ENCODE assay signal across 9 cellular contexts in the genomic region with DNA sequence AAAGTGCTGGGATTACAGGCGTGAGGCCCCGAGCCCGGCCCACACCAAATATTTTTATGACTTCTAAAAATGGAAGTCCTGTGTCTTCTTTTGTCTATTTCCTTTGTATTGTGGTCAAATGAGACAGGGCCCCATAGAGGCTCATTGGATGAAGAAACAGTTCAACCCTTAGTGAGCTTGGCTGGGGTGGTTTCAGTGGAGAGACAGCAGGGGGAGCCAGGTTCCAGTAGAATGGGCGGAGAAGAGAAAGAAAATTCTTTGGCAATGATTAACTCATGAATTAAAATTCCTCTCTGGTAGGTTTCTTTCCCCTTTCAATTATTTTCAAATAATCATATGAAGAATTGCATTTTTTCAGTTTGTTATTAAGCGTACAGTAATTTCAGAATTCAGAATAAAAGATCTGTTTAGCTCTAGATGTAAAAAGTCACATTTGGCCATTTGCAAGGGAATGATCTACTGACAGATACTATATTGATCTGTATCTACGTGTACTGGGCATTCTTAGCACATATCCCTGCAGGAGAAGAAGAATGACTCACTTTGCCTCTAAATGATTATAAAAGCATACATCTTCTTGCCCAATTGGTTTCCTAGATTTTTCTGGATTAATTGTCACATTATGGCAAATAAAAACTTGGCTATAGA. TPM values are rescaled to one million over a fixed set of nuclear protein-coding genes. Genes with fewer than 3 reads are reported as not detected.
DNase-seq lines count a peak whose midpoint lies in the region; ATAC-seq and TF ChIP-seq lines count a peak whose summit lies in the region.
"Had no signal": no experiment of that assay in that cellular context is flagged by ENCODE, and none has a peak within 500 bp of the region (broad histone marks: within the 10 kb centered on the region; RNA-seq: fewer than 3 reads in every experiment).

No MANE protein-coding gene starts in this region.

- peak; percentile 31; the same call in 1 of the 2 replicates for TF ChIP-seq CTCF in GM12875 (IDR thresholded peaks at IDR 0.05; ENCODE audit: borderline replicate concordance, insufficient read depth, low read depth, low read length)
- peak; percentile 57 for TF ChIP-seq CTCF in OCI-LY1 (IDR thresholded peaks at IDR 0.05; ENCODE audit: low read length)
- TF ChIP-seq CTCF in foreskin fibroblast (IDR thresholded peaks at IDR 0.05; ENCODE audit: low read depth, low read length) = peak; percentile 27
- TF ChIP-seq CTCF in Peyer's patch (IDR thresholded peaks at IDR 0.05) = peak in 3 of 6 experiments; percentile 28 to 34 (median 31)

- H2AFZ ChIP-seq in OCI-LY1 (ENCODE audit: low read length) = no peak overlapping the region

- no peak for TF ChIP-seq POLR2A in Peyer's patch (IDR thresholded peaks at IDR 0.05)

- no peak overlapping the region for H3K9ac ChIP-seq in OCI-LY1 (ENCODE audit: low read length)

- no peak overlapping the region for H3K27ac ChIP-seq in OCI-LY1 (ENCODE audit: low read depth, low read length, poor library complexity, severe bottlenecking)
- no peak overlapping the region for H3K27ac ChIP-seq in Peyer's patch

- H3K4me3 ChIP-seq in GM12875 (ENCODE audit: low read depth, low read length) (no peak overlapping the region), OCI-LY1 (ENCODE audit: low read depth, low read length, poor library complexity, severe bottlenecking) (no peak overlapping the region), foreskin fibroblast (ENCODE audit: low read depth in 1 of 2, low read length in 2 of 2) (no peak overlapping the region), Peyer's patch (no peak overlapping the region)

- DNase-seq in A172 (ENCODE audit: low spot score) (peak; percentile 44), foreskin fibroblast (no peak), Peyer's patch (no peak), activated T-cell treated with anti-CD3 and anti-CD28 coated beads for 4 hours (no peak)
- DNase-seq: effector memory CD8-positive, alpha-beta T cell had no signal

- H3K27me3 ChIP-seq in OCI-LY1 (ENCODE audit: insufficient read depth, low read length) (no peaks in the 10 kb centered on the region), Peyer's patch (no peaks in the 10 kb centered on the region)

- H3K4me1 ChIP-seq in OCI-LY1 (ENCODE audit: insufficient read depth, low read length, severe bottlenecking) = no peaks in the 10 kb centered on the region
- no peaks in the 10 kb centered on the region for H3K4me1 ChIP-seq in Peyer's patch

- H3F3A ChIP-seq in OCI-LY1 (ENCODE audit: insufficient read depth, low read length) = no peaks in the 10 kb centered on the region

- no peaks in the 10 kb centered on the region for H4K20me1 ChIP-seq in OCI-LY1 (ENCODE audit: insufficient read depth, low read length)

- H3K4me2 ChIP-seq in OCI-LY1 (ENCODE audit: low read length) = no peak overlapping the region

- no peaks in the 10 kb centered on the region for H3K79me2 ChIP-seq in OCI-LY1 (ENCODE audit: insufficient read depth, low read length)

- no peaks in the 10 kb centered on the region for H3K9me2 ChIP-seq in OCI-LY1 (ENCODE audit: low read depth, low read length)

- ATAC-seq in HG02885 (IDR thresholded peaks at IDR 0.05; ENCODE audit: poor library complexity, unreplicated experiment) = no peak
- no peak for ATAC-seq in HG02970 (IDR thresholded peaks at IDR 0.05; ENCODE audit: low FRiP score, unreplicated experiment)
- ATAC-seq: effector memory CD8-positive, alpha-beta T cell had no signal

- H3K9me3 ChIP-seq in OCI-LY1 (ENCODE audit: low read length) (no peaks in the 10 kb centered on the region), Peyer's patch (no peaks in the 10 kb centered on the region)

- no peaks in the 10 kb centered on the region for H3K36me3 ChIP-seq in OCI-LY1 (ENCODE audit: insufficient read depth, low read length)
- no peaks in the 10 kb centered on the region for H3K36me3 ChIP-seq in Peyer's patch

RNA-seq across cellular contexts. Expression of gene PNLIPRP3, which starts 43.2 kb away (rescaled TPM):
- total RNA-seq in A172 (2014; rRNA removed; shearing (Covaris generic)) = 0.22 TPM in 1 of 2 replicates, not detected in the other
- under 1 TPM in 1 of 4 donors, not detected in 3; 0.40 TPM for total RNA-seq in Peyer's patch
